Comparison of ENCODE assay signal across 37 cellular contexts in genomic region chr5:223791-224190, GRCh38. TPM values are rescaled to one million over a fixed set of nuclear protein-coding genes. Genes with fewer than 3 reads are reported as not detected.
"Had no signal": no experiment of that assay in that cellular context is flagged by ENCODE, and none has a peak within 500 bp of the region (broad histone marks: within the 10 kb centered on the region; RNA-seq: fewer than 3 reads in every experiment).

No MANE protein-coding gene starts in this region.

- ATAC-seq: activated CD8-positive, alpha-beta T cell treated with anti-CD3 and anti-CD28 coated beads for 36 hours; activated T-cell treated with anti-CD3 and anti-CD28 coated beads, Interleukin-2, amount 50 U/mL, for 72 hours; Right ventricle myocardium inferior had no signal

- H3K9me3 Mint-ChIP-seq: activated CD4-positive, alpha-beta T cell treated with anti-CD3 and anti-CD28 coated beads, Interleukin-2, amount 10 ng/mL, durations not matched to agents 24 days and 14 days; activated CD8-positive, alpha-beta T cell treated with anti-CD3 and anti-CD28 coated beads for 36 hours; activated naive CD4-positive, alpha-beta T cell treated with anti-CD3 and anti-CD28 coated beads, Interleukin-2, amount 50 U/mL, for 24 hours; activated naive CD8-positive, alpha-beta T cell treated with anti-CD3 and anti-CD28 coated beads, Interleukin-2, amount 10 ng/mL, durations not matched to agents 7 days and 5 days; activated T-cell treated with anti-CD3 and anti-CD28 coated beads, Interleukin-2, amount 50 U/mL, for 72 hours; activated T-helper 2 cell treated with anti-CD3 and anti-CD28 coated beads, Interferon-gamma antibody, Interleukin-2, Interleukin-4, amounts not matched to agents 10 μg/mL and 5 μg/mL and 100 μg/mL, durations not matched to agents 14 hours and 24 hours and 36 hours; central memory CD8-positive, alpha-beta T cell had no signal

- H3K9me3 ChIP-seq: ascending aorta had no signal

- H3K27me3 Mint-ChIP-seq: activated CD4-positive, alpha-beta T cell treated with anti-CD3 and anti-CD28 coated beads, Interleukin-2, amount 10 ng/mL, durations not matched to agents 24 days and 14 days; activated CD8-positive, alpha-beta T cell treated with anti-CD3 and anti-CD28 coated beads for 36 hours; activated naive CD4-positive, alpha-beta T cell treated with anti-CD3 and anti-CD28 coated beads, Interleukin-2, amount 50 U/mL, for 24 hours; activated naive CD8-positive, alpha-beta T cell treated with anti-CD3 and anti-CD28 coated beads, Interleukin-2, amount 10 ng/mL, durations not matched to agents 7 days and 5 days; central memory CD8-positive, alpha-beta T cell had no signal

- H3K27me3 ChIP-seq: ascending aorta, cardiac muscle cell had no signal

- H3K4me3 ChIP-seq: ascending aorta, cardiac muscle cell, PC-9 had no signal

- H3K27ac ChIP-seq: ascending aorta, cardiac muscle cell, PC-9, RWPE1, WERI-Rb-1 had no signal

- H3K4me2 ChIP-seq: PC-9 had no signal

- H3K4me3 Mint-ChIP-seq: activated CD8-positive, alpha-beta T cell treated with anti-CD3 and anti-CD28 coated beads for 36 hours; activated naive CD8-positive, alpha-beta T cell treated with anti-CD3 and anti-CD28 coated beads, Interleukin-2, amount 10 ng/mL, durations not matched to agents 7 days and 5 days; central memory CD8-positive, alpha-beta T cell had no signal

- H2AFZ ChIP-seq: PC-9 had no signal

- DNase-seq: activated CD4-positive, alpha-beta T cell treated with anti-CD3 and anti-CD28 coated beads, Interleukin-2, amount 10 ng/mL, durations not matched to agents 24 days and 14 days; activated CD4-positive, alpha-beta T cell treated with anti-CD3 and anti-CD28 coated beads, Interleukin-2, amount 50 U/mL, for 4 hours; activated CD4-positive, CD25-positive, alpha-beta regulatory T cell; activated CD8-positive, alpha-beta T cell treated with anti-CD3 and anti-CD28 coated beads for 36 hours; activated gamma-delta T cell; activated naive CD4-positive, alpha-beta T cell treated with Interleukin-2 at 50 U/mL for 16 hours; activated naive CD8-positive, alpha-beta T cell treated with anti-CD3 and anti-CD28 coated beads, Interleukin-2, amount 10 ng/mL, durations not matched to agents 7 days and 5 days; activated T-cell treated with anti-CD3 and anti-CD28 coated beads, Interleukin-2, amount 50 U/mL, for 72 hours; amygdala; Kasumi-1; KBM-7; NCI-H1092 treated with DMSO at 0.1 percent for 48 hours; NCI-H1417; NCI-H146; NCI-H187; NCI-H2029 treated with DMSO at 0.1 percent for 48 hours; NCI-H2107; NCI-H2171; NCI-H510A; NCI-H526; NCI-H748 treated with DMSO at 0.1 percent for 48 hours; PC-9; SIG-M5; SW 1271; T-helper 1 cell; T1000; WERI-Rb-1 had no signal

RNA-seq across cellular contexts. Expression of gene LRRC14B, which starts 32.5 kb away (rescaled TPM):
- total RNA-seq: activated CD4-positive, alpha-beta T cell treated with anti-CD3 and anti-CD28 coated beads, Interleukin-2, amount 10 ng/mL, durations not matched to agents 24 days and 14 days; activated CD8-positive, alpha-beta memory T cell treated with anti-CD3 and anti-CD28 coated beads for 36 hours; activated T-cell treated with anti-CD3 and anti-CD28 coated beads, Interleukin-2, amount 50 U/mL, for 72 hours; activated T-helper 2 cell treated with anti-CD3 and anti-CD28 coated beads, Interferon-gamma antibody, Interleukin-2, Interleukin-4, amounts not matched to agents 10 μg/mL and 5 μg/mL and 100 μg/mL, durations not matched to agents 14 hours and 24 hours and 36 hours; ascending aorta; chondrocyte; PC-9; T-helper 2 cell treated with Interferon-gamma antibody and Interleukin-4, amounts not matched to agents 100 ng/mL and 5 ng/mL, for 36 hours had no signal
